ENCODE assay signal across 20 cellular contexts in genomic region chr20:7930386-7930785, GRCh38. TPM values are rescaled to one million over a fixed set of nuclear protein-coding genes. Genes with fewer than 3 reads are reported as not detected.
DNase-seq lines count a peak whose midpoint lies in the region; TF ChIP-seq lines count a peak whose summit lies in the region.
"Had no signal": no experiment of that assay in that cellular context is flagged by ENCODE, and none has a peak within 500 bp of the region (broad histone marks: within the 10 kb centered on the region; RNA-seq: fewer than 3 reads in every experiment).

No MANE protein-coding gene starts in this region.

- H4K20me1 ChIP-seq in BLaER1 (no peaks in the 10 kb centered on the region), GM23248 (ENCODE audit: insufficient read depth) (no peaks in the 10 kb centered on the region), hepatocyte (ENCODE audit: insufficient read depth, poor library complexity, severe bottlenecking) (no peaks in the 10 kb centered on the region)

- H3K9me3 ChIP-seq in BLaER1 = no peaks in the 10 kb centered on the region
- no peaks in the 10 kb centered on the region for H3K9me3 ChIP-seq in GM23248 (ENCODE audit: low read depth)
- H3K9me3 ChIP-seq in thyroid gland = no peaks in the 10 kb centered on the region
- no peaks in the 10 kb centered on the region for H3K9me3 ChIP-seq in hepatocyte (ENCODE audit: low read depth)
- H3K9me3 ChIP-seq: BE2C had no signal

- H2AFZ ChIP-seq in GM23248 (no peak overlapping the region), hepatocyte (no peak overlapping the region)

- 0 out of 2 replicates have a peak overlapping the region, but pooled peaks have one; percentile 6 for H3K4me2 ChIP-seq in BLaER1
- H3K4me2 ChIP-seq in GM23248 (ENCODE audit: unreplicated experiment) = no peak overlapping the region
- no peak overlapping the region for H3K4me2 ChIP-seq in hepatocyte

- H3K79me2 ChIP-seq in GM23248 (ENCODE audit: insufficient read depth) (no peaks in the 10 kb centered on the region), hepatocyte (no peaks in the 10 kb centered on the region)

- TF ChIP-seq CTCF in epithelial cell of esophagus (IDR thresholded peaks at IDR 0.05; ENCODE audit: insufficient read depth, low read depth, low read length, missing control alignments) = no peak
- no peak for TF ChIP-seq CTCF in thyroid gland (IDR thresholded peaks at IDR 0.05)
- TF ChIP-seq CTCF in hepatocyte (IDR thresholded peaks at IDR 0.05; ENCODE audit: poor library complexity) = no peak

- no peak overlapping the region for H3K4me3 ChIP-seq in BLaER1
- no peak overlapping the region for H3K4me3 ChIP-seq in GM23248
- no peak overlapping the region for H3K4me3 ChIP-seq in epithelial cell of esophagus (ENCODE audit: low read length)
- H3K4me3 ChIP-seq in thyroid gland (replicated peaks in 1 of 3) = no peak overlapping the region
- H3K4me3 ChIP-seq in hepatocyte = no peak overlapping the region
- H3K4me3 ChIP-seq: SK-N-MC had no signal

- peak; percentile 8 for DNase-seq in GM23248
- DNase-seq in NOMO-1 treated with DMSO at 0.1 percent for 48 hours (lab: John Stamatoyannopoulos, UW; ENCODE audit: unreplicated experiment) = peak; percentile 56
- DNase-seq in epithelial cell of esophagus (ENCODE audit: low read depth) = peak; percentile 15
- no peak for DNase-seq in thyroid gland
- no peak for DNase-seq in NCI-H2107 (lab: John Stamatoyannopoulos, UW)
- DNase-seq in hepatocyte (ENCODE audit: low spot score) = no peak
- DNase-seq: BE2C, EL, HCEC 1CT, NCI-H1048, NCI-H146, NCI-H2171, NCI-H82, PC-3, T-helper 1 cell had no signal

- peaks cover 3% of the 10 kb centered on the region; the same call in 1 of the 2 replicates for H3F3A ChIP-seq in GM23248 (ENCODE audit: insufficient read depth)

- H3K27me3 ChIP-seq in BLaER1 (no peaks in the 10 kb centered on the region), GM23248 (replicated peaks; ENCODE audit: insufficient read depth) (no peaks in the 10 kb centered on the region), thyroid gland (no peaks in the 10 kb centered on the region), hepatocyte (no peaks in the 10 kb centered on the region)

- H3K27ac ChIP-seq in BLaER1 (no peak overlapping the region), GM23248 (no peak overlapping the region), thyroid gland (no peak overlapping the region), hepatocyte (no peak overlapping the region)
- H3K27ac ChIP-seq: SK-N-MC had no signal

- no peaks in the 10 kb centered on the region for H3K36me3 ChIP-seq in BLaER1
- H3K36me3 ChIP-seq in GM23248 (ENCODE audit: low read depth) = no peaks in the 10 kb centered on the region
- H3K36me3 ChIP-seq in thyroid gland = no peaks in the 10 kb centered on the region
- H3K36me3 ChIP-seq in hepatocyte (replicated peaks; ENCODE audit: insufficient read depth, low read depth) = no peaks in the 10 kb centered on the region
- H3K36me3 ChIP-seq: BE2C had no signal

- intact Hi-C loops in thyroid gland (cut with DNase I) = loop anchor here (10.0 kb wide), 1 partner anchor 794 kb away; no protein-coding TSS in a partner anchor

- H3K9ac ChIP-seq in BLaER1 = no peak overlapping the region
- no peak overlapping the region for H3K9ac ChIP-seq in GM23248

- TF ChIP-seq POLR2A in thyroid gland (IDR thresholded peaks at IDR 0.05) = no peak

- no peaks in the 10 kb centered on the region for H3K9me2 ChIP-seq in GM23248 (ENCODE audit: insufficient read depth)
- H3K9me2 ChIP-seq in hepatocyte (replicated peaks; ENCODE audit: insufficient read depth) = no peaks in the 10 kb centered on the region

- in situ Hi-C loops in GM23248 (cut with MboI) = no loop called here

- H3K4me1 ChIP-seq in BLaER1 (peaks cover 7% of the 10 kb centered on the region), GM23248 (ENCODE audit: insufficient read depth) (peaks cover 2% of the 10 kb centered on the region; the same call in 1 of the 2 replicates), thyroid gland (no peaks in the 10 kb centered on the region), hepatocyte (ENCODE audit: insufficient read depth) (no peaks in the 10 kb centered on the region)
- H3K4me1 ChIP-seq: BE2C had no signal

RNA-seq across cellular contexts. Expression of gene HAO1, which starts 9.9 kb away (rescaled TPM):
- not detected in 2 replicates for total RNA-seq in GM23248 (2014; rRNA removed; shearing (Covaris generic))
- polyA plus RNA-seq in GM23248 (2016; fragmentation: Nextera tagmentation; extraction: Ambion mirVana) (not detected in 2 replicates), hepatocyte (1.0 and 1.7 TPM in 2 replicates)
- total RNA-seq in thyroid gland (not detected), hepatocyte (0.72 and 2.7 TPM in 2 replicates)
- total RNA-seq: A673, NCI-H460 had no signal
- polyA plus RNA-seq: IgD-negative memory B cell had no signal

Comparison
In these comparisons a context has a peak if more than half of its experiments do, and no peak if none do; other contexts are left out.
1. DNase-seq: peak in GM23248 (single experiment), NOMO-1 treated with DMSO at 0.1 percent for 48 hours (single experiment) and epithelial cell of esophagus (single experiment); none in thyroid gland (0 of 2), NCI-H2107 (single experiment) and hepatocyte (single experiment).